Comparison of ENCODE assay signal across 1 cellular context in genomic region chr12:57475271-57476161, GRCh38.
TF ChIP-seq lines count a peak whose summit lies in the region.

No MANE protein-coding gene starts in this region.

TF ChIP-seq in HepG2, 621 proteins besides CTCF, POLR2A, EP300 and RAD21 (continued from another document):
- TF ChIP-seq UBTF (CRISPR knock-in tag; IDR thresholded peaks at IDR 0.05), result peak; percentile 22; the same call in 1 of the 2 replicates
- TF ChIP-seq JARID2 (CRISPR knock-in tag; IDR thresholded peaks at IDR 0.05; ENCODE audit: insufficient replicate concordance), result no peak
- peak; percentile 22; the same call in 1 of the 2 replicates for TF ChIP-seq NRL (CRISPR knock-in tag; IDR thresholded peaks at IDR 0.05; ENCODE audit: borderline replicate concordance)
- TF ChIP-seq ZNF691 (CRISPR knock-in tag; IDR thresholded peaks at IDR 0.05; ENCODE audit: borderline replicate concordance, low read depth), result no peak
- TF ChIP-seq MBD4 (IDR thresholded peaks at IDR 0.05; ENCODE audit: borderline replicate concordance, low read length), result no peak
- TF ChIP-seq ZNF263 (CRISPR knock-in tag; IDR thresholded peaks at IDR 0.05), result peak; percentile 74
- no peak for TF ChIP-seq GFI1 (CRISPR knock-in tag; IDR thresholded peaks at IDR 0.05; ENCODE audit: borderline replicate concordance)
- no peak for TF ChIP-seq ZSCAN29 (CRISPR knock-in tag; conservative IDR thresholded peaks at IDR 0.05)
- TF ChIP-seq ZNF550 (CRISPR knock-in tag; IDR thresholded peaks at IDR 0.05; ENCODE audit: borderline replicate concordance), result no peak
- TF ChIP-seq ATF1 (CRISPR knock-in tag; IDR thresholded peaks at IDR 0.05), result no peak
- no peak for TF ChIP-seq RBM22 (optimal IDR thresholded peaks at IDR 0.05; ENCODE audit: low read length)
- TF ChIP-seq BRCA1 (CRISPR knock-in tag; IDR thresholded peaks at IDR 0.05), result no peak
- peak; percentile 24; the same call in 1 of the 2 replicates for TF ChIP-seq PHF8 (CRISPR knock-in tag; IDR thresholded peaks at IDR 0.05)
- TF ChIP-seq IRF9 (CRISPR knock-in tag; IDR thresholded peaks at IDR 0.05; ENCODE audit: borderline replicate concordance), result no peak
- TF ChIP-seq NFIB (CRISPR knock-in tag; IDR thresholded peaks at IDR 0.05; ENCODE audit: borderline replicate concordance), result no peak
- peak; percentile 52; the same call in 1 of the 2 replicates for TF ChIP-seq MAX (IDR thresholded peaks at IDR 0.05)
- TF ChIP-seq ZFX (CRISPR knock-in tag; IDR thresholded peaks at IDR 0.05; ENCODE audit: low read depth), result peak; percentile 36; the same call in 1 of the 2 replicates
- TF ChIP-seq SKIL (CRISPR knock-in tag; IDR thresholded peaks at IDR 0.05; ENCODE audit: borderline replicate concordance), result 0 out of 2 replicates have a peak, but pooled peaks have one; percentile 17
- TF ChIP-seq ZNF30 (CRISPR knock-in tag; IDR thresholded peaks at IDR 0.05), result no peak
- TF ChIP-seq ZBTB7A (CRISPR knock-in tag; IDR thresholded peaks at IDR 0.05), result 0 out of 2 replicates have a peak, but pooled peaks have one; percentile 34
- TF ChIP-seq REL (CRISPR knock-in tag; conservative IDR thresholded peaks at IDR 0.05), result no peak
- TF ChIP-seq ZNF839 (CRISPR knock-in tag; IDR thresholded peaks at IDR 0.05; ENCODE audit: borderline replicate concordance), result no peak
- peak; percentile 52; the same call in 1 of the 2 replicates for TF ChIP-seq HOXA9 (CRISPR knock-in tag; IDR thresholded peaks at IDR 0.05; ENCODE audit: borderline replicate concordance)
- peak; percentile 48; the same call in 1 of the 2 replicates for TF ChIP-seq MTF2 (CRISPR knock-in tag; IDR thresholded peaks at IDR 0.05; ENCODE audit: borderline replicate concordance)
- no peak for TF ChIP-seq CHCHD3 (CRISPR knock-in tag; IDR thresholded peaks at IDR 0.05)
- no peak for TF ChIP-seq GLI4 (CRISPR knock-in tag; IDR thresholded peaks at IDR 0.05; ENCODE audit: borderline replicate concordance)
